Comparison of ENCODE assay signal across 10 cellular contexts in genomic region chr2:130819915-130820861, GRCh38. TPM values are rescaled to one million over a fixed set of nuclear protein-coding genes. Genes with fewer than 3 reads are reported as not detected.
DNase-seq lines count a peak whose midpoint lies in the region; ATAC-seq and TF ChIP-seq lines count a peak whose summit lies in the region.
"Had no signal": no experiment of that assay in that cellular context is flagged by ENCODE, and none has a peak within 500 bp of the region (broad histone marks: within the 10 kb centered on the region; RNA-seq: fewer than 3 reads in every experiment).

No MANE protein-coding gene starts in this region.

- ATAC-seq in GM19328 (IDR thresholded peaks at IDR 0.05; ENCODE audit: unreplicated experiment) (no peak), GM19395 (IDR thresholded peaks at IDR 0.05; ENCODE audit: unreplicated experiment) (no peak)
- ATAC-seq: naive thymus-derived CD4-positive, alpha-beta T cell had no signal

- in situ Hi-C loops in GM13976 (cut with MboI; ENCODE audit: low sequenced_read_pairs, unreplicated experiment), result no loop called here

- H3K27ac Mint-ChIP-seq in glutamatergic neuron (ENCODE audit: unreplicated experiment) (no peak overlapping the region), osteocyte (ENCODE audit: unreplicated experiment) (no peak overlapping the region)
- H3K27ac Mint-ChIP-seq: naive thymus-derived CD4-positive, alpha-beta T cell had no signal

- H3K27ac ChIP-seq in WERI-Rb-1, result peak overlapping the region; percentile 34; the same call in 1 of the 2 replicates
- H3K27ac ChIP-seq in parathyroid adenoma, result no peak overlapping the region

- H3K4me1 ChIP-seq in parathyroid adenoma, result no peaks in the 10 kb centered on the region

- H3K4me2 ChIP-seq in parathyroid adenoma (ENCODE audit: low read length), result no peak overlapping the region

- H3K9ac ChIP-seq in parathyroid adenoma, result no peak overlapping the region

- peaks cover 9% of the 10 kb centered on the region for H3K4me1 Mint-ChIP-seq in glutamatergic neuron (ENCODE audit: low read depth, unreplicated experiment)
- peaks cover 5% of the 10 kb centered on the region for H3K4me1 Mint-ChIP-seq in osteocyte (ENCODE audit: unreplicated experiment)

- no peak overlapping the region for H3K4me3 ChIP-seq in WERI-Rb-1 (ENCODE audit: low read depth, low read length)
- no peak overlapping the region for H3K4me3 ChIP-seq in parathyroid adenoma (ENCODE audit: low read depth, low read length)

- H3K9me3 ChIP-seq in WERI-Rb-1 (ENCODE audit: severe bottlenecking) (no peaks in the 10 kb centered on the region), parathyroid adenoma (ENCODE audit: control insufficient read depth, low read length) (no peaks in the 10 kb centered on the region)

- H3K36me3 ChIP-seq in WERI-Rb-1, result no peaks in the 10 kb centered on the region
- H3K36me3 ChIP-seq in parathyroid adenoma (ENCODE audit: control insufficient read depth, insufficient read depth, low read length), result no peaks in the 10 kb centered on the region

- H3K4me3 Mint-ChIP-seq in glutamatergic neuron (ENCODE audit: unreplicated experiment) (no peak overlapping the region), osteocyte (ENCODE audit: unreplicated experiment) (no peak overlapping the region)
- H3K4me3 Mint-ChIP-seq: naive thymus-derived CD4-positive, alpha-beta T cell had no signal

- peaks cover 8% of the 10 kb centered on the region for H3K9me3 Mint-ChIP-seq in glutamatergic neuron (ENCODE audit: unreplicated experiment)
- no peaks in the 10 kb centered on the region for H3K9me3 Mint-ChIP-seq in osteocyte (ENCODE audit: unreplicated experiment)
- H3K9me3 Mint-ChIP-seq: naive thymus-derived CD4-positive, alpha-beta T cell had no signal

- H3K79me2 ChIP-seq in parathyroid adenoma, result no peaks in the 10 kb centered on the region

- H2AFZ ChIP-seq in parathyroid adenoma, result peak overlapping the region; percentile 66

- peak; percentile 69 for DNase-seq in ELR (ENCODE audit: low read depth)
- peak; percentile 45 for DNase-seq in WERI-Rb-1
- peak; percentile 55 for DNase-seq in glutamatergic neuron
- DNase-seq in GM13976 (ENCODE audit: low spot score), result no peak
- DNase-seq in osteocyte (ENCODE audit: extremely low spot score, unreplicated experiment), result no peak
- DNase-seq: naive thymus-derived CD4-positive, alpha-beta T cell; T-helper 9 cell had no signal

- H3K27me3 Mint-ChIP-seq in glutamatergic neuron (ENCODE audit: unreplicated experiment) (peaks cover under 1% of the 10 kb centered on the region), osteocyte (ENCODE audit: unreplicated experiment) (peaks cover 5% of the 10 kb centered on the region)

- TF ChIP-seq CTCF in WERI-Rb-1 (IDR thresholded peaks at IDR 0.05; ENCODE audit: low read depth, low read length) (no peak), glutamatergic neuron (IDR thresholded peaks at IDR 0.05; ENCODE audit: partially characterized antibody, unreplicated experiment) (no peak), parathyroid adenoma (IDR thresholded peaks at IDR 0.05) (no peak), GM13976 (IDR thresholded peaks at IDR 0.05; ENCODE audit: borderline replicate concordance, control extremely low read depth, extremely low read depth, insufficient read depth, missing control alignments) (no peak), osteocyte (IDR thresholded peaks at IDR 0.05) (no peak)

- no peaks in the 10 kb centered on the region for H3K36me3 Mint-ChIP-seq in glutamatergic neuron (ENCODE audit: unreplicated experiment)
- no peaks in the 10 kb centered on the region for H3K36me3 Mint-ChIP-seq in osteocyte (ENCODE audit: unreplicated experiment)

- H3K27me3 ChIP-seq in WERI-Rb-1 (ENCODE audit: insufficient read depth, low read depth, severe bottlenecking) (no peaks in the 10 kb centered on the region), parathyroid adenoma (ENCODE audit: control insufficient read depth, insufficient read depth, low read length) (no peaks in the 10 kb centered on the region)

RNA-seq across cellular contexts. Expression of gene ARHGEF4, which starts 16.5 kb away (rescaled TPM):
- total RNA-seq in glutamatergic neuron (ENCODE audit: unreplicated experiment), result 6.1 TPM
- 2.6 and 3.2 TPM in 2 replicates for total RNA-seq in osteocyte

Comparison
In these comparisons a context has a peak if more than half of its experiments do, and no peak if none do; other contexts are left out.
1. DNase-seq: peak in ELR (single experiment), WERI-Rb-1 (single experiment) and glutamatergic neuron (single experiment); none in GM13976 (single experiment) and osteocyte (single experiment).